Comparison of ENCODE assay signal across 34 cellular contexts in the genomic region with DNA sequence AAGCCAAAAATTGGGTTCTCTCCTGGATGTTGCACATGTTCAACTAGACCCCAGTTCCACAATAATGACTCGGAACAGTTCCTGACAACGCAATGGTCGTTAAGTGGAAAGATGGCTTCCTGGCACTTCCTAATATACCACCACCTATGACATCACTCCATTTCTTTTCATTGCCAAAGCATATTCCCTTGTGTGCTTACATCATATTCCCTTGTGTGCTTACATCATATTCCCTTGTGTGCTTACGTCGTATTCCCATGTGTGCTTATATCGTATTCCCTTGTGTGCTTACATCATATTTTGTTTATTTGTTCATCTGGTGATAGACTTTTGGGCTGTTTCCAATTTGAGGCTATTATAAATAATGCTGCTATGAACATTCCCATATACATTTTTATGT.
"Had no signal": no experiment of that assay in that cellular context is flagged by ENCODE, and none has a peak within 500 bp of the region (broad histone marks: within the 10 kb centered on the region; RNA-seq: fewer than 3 reads in every experiment).

No MANE protein-coding gene starts in this region.

- FAIRE-seq: astrocyte, TTC549 had no signal

- H3K36me3 ChIP-seq: adrenal gland, brain microvascular endothelial cell, breast epithelium had no signal

- H3K9me3 ChIP-seq: adrenal gland, body of pancreas had no signal

- ATAC-seq: activated CD8-positive, alpha-beta T cell treated with anti-CD3 and anti-CD28 coated beads for 36 hours; activated naive CD4-positive, alpha-beta T cell treated with anti-CD3 and anti-CD28 coated beads, Interleukin-2, amount 50 U/mL, for 72 hours; activated T-cell treated with anti-CD3 and anti-CD28 coated beads, Interleukin-2, amount 50 U/mL, for 4 hours; activated T-cell treated with anti-CD3 and anti-CD28 coated beads, Interleukin-2, amount 50 U/mL, for 72 hours; activated T-helper 17 cell treated with anti-CD3 and anti-CD28 coated beads, Interleukin-2, amount 50 U/mL, for 72 hours; body of pancreas had no signal

- H3K27me3 ChIP-seq: adrenal gland, body of pancreas, brain microvascular endothelial cell, breast epithelium had no signal

- H3K27ac ChIP-seq: adrenal gland, body of pancreas, brain microvascular endothelial cell, breast epithelium, VCaP had no signal

- DNase-seq: activated B cell treated with CpG ODN at 0.5 μM for 24 hours; activated CD4-positive, alpha-beta memory T cell treated with anti-CD3 and anti-CD28 coated beads for 36 hours; activated CD4-positive, alpha-beta T cell treated with anti-CD3 and anti-CD28 coated beads for 4 hours; activated CD4-positive, alpha-beta T cell treated with anti-CD3 and anti-CD28 coated beads, Interleukin-2, amount 10 ng/mL, durations not matched to agents 24 days and 14 days; activated CD4-positive, alpha-beta T cell treated with anti-CD3 and anti-CD28 coated beads, Interleukin-2, amount 50 U/mL, for 1 hour; activated CD4-positive, alpha-beta T cell treated with anti-CD3 and anti-CD28 coated beads, Interleukin-2, amount 50 U/mL, for 4 hours; activated CD4-positive, CD25-positive, alpha-beta regulatory T cell treated with anti-CD3 and anti-CD28 coated beads, Interleukin-2, amount 50 U/mL, for 72 hours; activated CD8-positive, alpha-beta memory T cell treated with anti-CD3 and anti-CD28 coated beads, Interleukin-2, amount 50 U/mL, for 4 hours; activated CD8-positive, alpha-beta T cell treated with anti-CD3 and anti-CD28 coated beads for 36 hours; activated effector memory CD4-positive, alpha-beta T cell treated with anti-CD3 and anti-CD28 coated beads, Interleukin-2, amount 50 U/mL, for 16 hours; activated gamma-delta T cell treated with Interleukin-2 at 50 U/mL for 16 hours; activated naive CD4-positive, alpha-beta T cell; activated naive CD4-positive, alpha-beta T cell treated with anti-CD3 and anti-CD28 coated beads for 36 hours; activated naive CD4-positive, alpha-beta T cell treated with anti-CD3 and anti-CD28 coated beads, Interleukin-2, amount 50 U/mL, for 16 hours; activated naive CD8-positive, alpha-beta T cell treated with anti-CD3 and anti-CD28 coated beads for 36 hours; activated T-cell treated with anti-CD3 and anti-CD28 coated beads for 4 hours; activated T-cell treated with anti-CD3 and anti-CD28 coated beads, Interleukin-2, amount 50 U/mL, for 1 hour; activated T-cell treated with anti-CD3 and anti-CD28 coated beads, Interleukin-2, amount 50 U/mL, for 4 hours; activated T-cell treated with anti-CD3 and anti-CD28 coated beads, Interleukin-2, amount 50 U/mL, for 72 hours; adrenal gland; amniotic stem cell; aorta; body of pancreas; brain microvascular endothelial cell; caudate nucleus; cerebellar nuclear complex; T-helper 2 cell; T-helper 9 cell had no signal

- H3K4me3 ChIP-seq: adrenal gland, body of pancreas, breast epithelium had no signal

- H3K4me1 ChIP-seq: adrenal gland, breast epithelium had no signal
